8 cellular contexts compared by ENCODE assay signal in the genomic region with DNA sequence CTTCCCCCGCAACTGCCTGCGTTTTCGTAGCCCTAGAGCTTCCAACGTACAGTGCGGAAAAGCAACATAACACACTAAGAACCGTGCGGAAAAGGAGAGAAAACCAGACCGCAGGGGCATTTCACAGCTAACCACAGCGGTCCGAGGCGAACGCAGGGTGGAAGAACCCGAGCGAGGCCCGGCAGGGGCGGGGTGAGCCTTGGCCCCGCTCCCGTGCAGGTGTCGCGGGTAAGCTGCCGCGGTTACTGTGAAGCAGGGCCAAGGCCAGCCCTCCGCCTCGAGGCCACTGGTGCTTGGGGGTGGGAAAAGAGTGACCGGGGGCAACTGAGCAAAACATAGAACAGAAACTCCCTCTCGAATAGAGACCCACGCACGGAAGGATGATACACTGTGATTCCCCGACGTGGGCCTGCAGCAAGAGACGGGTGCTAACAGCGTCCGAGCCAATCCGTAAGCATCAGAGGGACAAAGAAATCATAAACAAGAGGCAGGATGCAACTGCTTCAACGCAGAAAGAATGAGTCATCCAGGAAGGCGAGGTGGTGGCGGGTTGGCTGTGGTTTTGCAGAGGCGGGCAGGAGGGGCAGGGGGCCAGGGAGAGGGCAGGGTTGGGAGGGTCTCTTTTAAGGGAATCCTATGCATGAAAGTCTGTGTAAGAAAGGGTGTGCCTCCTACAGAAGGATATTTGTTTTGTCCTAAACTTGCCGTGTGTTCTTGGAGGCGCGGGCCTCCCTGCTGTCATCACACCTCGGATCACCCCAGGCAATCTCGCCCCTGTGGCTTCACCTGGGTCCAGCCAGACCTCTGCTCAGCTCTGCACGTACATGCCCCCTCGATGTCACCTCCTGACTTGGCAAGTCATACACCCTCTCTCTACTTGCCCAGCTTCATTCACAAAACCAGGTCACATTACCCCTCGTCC. TPM values are rescaled to one million over a fixed set of nuclear protein-coding genes. Genes with fewer than 3 reads are reported as not detected.
DNase-seq lines count a peak whose midpoint lies in the region; ATAC-seq and TF ChIP-seq lines count a peak whose summit lies in the region.

No MANE protein-coding gene starts in this region.

- intact Hi-C loops in lower lobe of right lung (cut with DNase I), result no loop called here

- peaks cover 45% of the 10 kb centered on the region for H3K27me3 ChIP-seq in lower lobe of right lung (ENCODE audit: low read depth)

- no peak for TF ChIP-seq CTCF in lower lobe of right lung (IDR thresholded peaks at IDR 0.05)

- peaks cover 40% of the 10 kb centered on the region for H3K27me3 Mint-ChIP-seq in stimulated activated naive CD8-positive, alpha-beta T cell treated with anti-CD3 and anti-CD28 coated beads, Interleukin-15, Interleukin-2, amounts not matched to agents 100 ng/mL and 50 ng/mL, for 24 hours

- H3K4me1 ChIP-seq in lower lobe of right lung, result no peaks in the 10 kb centered on the region

- peak overlapping the region; percentile 72 for H3K4me3 Mint-ChIP-seq in stimulated activated naive CD8-positive, alpha-beta T cell treated with anti-CD3 and anti-CD28 coated beads, Interleukin-15, Interleukin-2, amounts not matched to agents 100 ng/mL and 50 ng/mL, for 24 hours

- ATAC-seq in GM18870 (IDR thresholded peaks at IDR 0.05; ENCODE audit: unreplicated experiment) (peak; percentile 47), HG03196 (IDR thresholded peaks at IDR 0.05; ENCODE audit: unreplicated experiment) (peak; percentile 58), lower lobe of right lung (peak; percentile 40 to 41)

- H3K27ac Mint-ChIP-seq in stimulated activated naive CD8-positive, alpha-beta T cell treated with anti-CD3 and anti-CD28 coated beads, Interleukin-15, Interleukin-2, amounts not matched to agents 100 ng/mL and 50 ng/mL, for 24 hours, result peak overlapping the region; percentile 84

- H3K9me3 ChIP-seq in lower lobe of right lung, result no peaks in the 10 kb centered on the region

- H3K9me3 Mint-ChIP-seq in stimulated activated naive CD8-positive, alpha-beta T cell treated with anti-CD3 and anti-CD28 coated beads, Interleukin-15, Interleukin-2, amounts not matched to agents 100 ng/mL and 50 ng/mL, for 24 hours, result no peaks in the 10 kb centered on the region

- peak overlapping the region; percentile 35 for H3K4me3 ChIP-seq in lower lobe of right lung

- DNase-seq in OCI-M1 (lab: John Stamatoyannopoulos, UW) (peak; percentile 33), lower lobe of right lung (no peak), NCI-H526 (lab: John Stamatoyannopoulos, UW) (no peak), epidermal melanocyte (ENCODE audit: insufficient read length, low spot score) (no peak)
- peak; percentile 58 for DNase-seq in activated T-helper 9 cell treated with anti-CD3 and anti-CD28 coated beads, Interleukin-2, amount 50 U/mL, for 16 hours (ENCODE audit: low read depth)

- no peak overlapping the region for H3K27ac ChIP-seq in lower lobe of right lung

- H3K4me1 Mint-ChIP-seq in stimulated activated naive CD8-positive, alpha-beta T cell treated with anti-CD3 and anti-CD28 coated beads, Interleukin-15, Interleukin-2, amounts not matched to agents 100 ng/mL and 50 ng/mL, for 24 hours (ENCODE audit: low read depth), result peaks cover 41% of the 10 kb centered on the region

- H3K36me3 ChIP-seq in lower lobe of right lung, result no peaks in the 10 kb centered on the region

- no peaks in the 10 kb centered on the region for H3K36me3 Mint-ChIP-seq in stimulated activated naive CD8-positive, alpha-beta T cell treated with anti-CD3 and anti-CD28 coated beads, Interleukin-15, Interleukin-2, amounts not matched to agents 100 ng/mL and 50 ng/mL, for 24 hours (ENCODE audit: low read depth)

RNA-seq across cellular contexts. Expression of a gene that starts 7.3 kb away (rescaled TPM):
- total RNA-seq in lower lobe of right lung, result not detected

Comparison
In these comparisons a context has a peak if more than half of its experiments do, and no peak if none do; other contexts are left out.
1. DNase-seq: peak in OCI-M1 (single experiment) and activated T-helper 9 cell treated with anti-CD3 and anti-CD28 coated beads, Interleukin-2, amount 50 U/mL, for 16 hours (single experiment); none in lower lobe of right lung (single experiment), NCI-H526 (0 of 2) and epidermal melanocyte (single experiment).
2. Peak in every context shown above with its lines, with median percentiles within 50 percentile points of each other: ATAC-seq.